Comparison of ENCODE assay signal across 20 cellular contexts in genomic region chr10:130336612-130337304, GRCh38.
DNase-seq lines count a peak whose midpoint lies in the region; ATAC-seq and TF ChIP-seq lines count a peak whose summit lies in the region.
"Had no signal": no experiment of that assay in that cellular context is flagged by ENCODE, and none has a peak within 500 bp of the region (broad histone marks: within the 10 kb centered on the region; RNA-seq: fewer than 3 reads in every experiment).

No MANE protein-coding gene starts in this region.

- 60 to 64% methylated on average over 8 of the region's 8 CpGs for whole genome bisulfite sequencing in body of pancreas, 2 donors
- WGBS in GM23248 (ENCODE audit: low coverage in 1 of 2, low lambda C conversion rate in 2 of 2, missing lambda C conversion rate in 2 of 2), 2 experiments, result 25 to 28% methylated on average over 8 of the region's 8 CpGs

- no peaks in the 10 kb centered on the region for H3K36me3 Mint-ChIP-seq in nephron (ENCODE audit: low read depth)
- H3K36me3 Mint-ChIP-seq: activated naive CD8-positive, alpha-beta T cell; CD8-positive, alpha-beta T cell; natural killer cell treated with Interleukin-12 subunit alpha and Interleukin-12 subunit beta and Interleukin-15 and Interleukin-18, amount 100 ng/mL, for 72 hours had no signal

- no peak for TF ChIP-seq EP300 in Ishikawa (IDR thresholded peaks at IDR 0.05; ENCODE audit: borderline replicate concordance)

- DNase-seq in A673 (ENCODE audit: low spot score) (peak; percentile 10), body of pancreas (peak; percentile 14 to 67 (median 59)), substantia nigra (lab: John Stamatoyannopoulos, UW) (no peak), OCI-M2 (lab: John Stamatoyannopoulos, UW; ENCODE audit: unreplicated experiment) (no peak), GM23248 (no peak)
- DNase-seq: activated T-cell treated with anti-CD3 and anti-CD28 coated beads, Interleukin-2, amount 50 U/mL, for 72 hours; CD8-positive, alpha-beta T cell; hippocampal formation; KG1; NCI-H1105 treated with DMSO at 0.1 percent for 48 hours; NCI-H2171; NCI-H526 treated with DMSO at 0.1 percent for 48 hours; stimulated activated CD4-positive, alpha-beta T cell treated with anti-CD3 and anti-CD28 coated beads, Interleukin-12 subunit alpha, Interleukin-12 subunit beta, amount 100 ng/mL, for 4 hours; stimulated activated CD8-positive, alpha-beta memory T cell treated with anti-CD3 and anti-CD28 coated beads, Interleukin-4, amount 100 ng/mL, for 48 hours; T-helper 9 cell had no signal

- TF ChIP-seq POLR2A in body of pancreas (IDR thresholded peaks at IDR 0.05), result no peak

- H3K36me3 ChIP-seq in A673 (ENCODE audit: insufficient read depth, low read length, poor library complexity, severe bottlenecking) (no peaks in the 10 kb centered on the region), body of pancreas (replicated peaks in 1 of 2; ENCODE audit: insufficient read depth in 1 of 2, low read depth in 2 of 2) (no peaks in the 10 kb centered on the region), GM23248 (ENCODE audit: low read depth) (no peaks in the 10 kb centered on the region)

- no peaks in the 10 kb centered on the region for H3K79me2 ChIP-seq in GM23248 (ENCODE audit: insufficient read depth)

- H2AFZ ChIP-seq in GM23248, result no peak overlapping the region

- no peaks in the 10 kb centered on the region for H3K9me2 ChIP-seq in GM23248 (ENCODE audit: insufficient read depth)

- H3K4me1 ChIP-seq in A673 (ENCODE audit: insufficient read depth, low read length, poor library complexity, severe bottlenecking), result no peaks in the 10 kb centered on the region
- no peaks in the 10 kb centered on the region for H3K4me1 ChIP-seq in body of pancreas
- H3K4me1 ChIP-seq in GM23248 (ENCODE audit: insufficient read depth), result no peaks in the 10 kb centered on the region

- no peak overlapping the region for H3K9ac ChIP-seq in GM23248

- TF ChIP-seq RAD21 in Ishikawa (IDR thresholded peaks at IDR 0.05; ENCODE audit: low read depth), result peak; percentile 11; the same call in 1 of the 2 replicates

- H3K27ac ChIP-seq in A673 (ENCODE audit: low read depth, low read length, poor library complexity, severe bottlenecking), result no peak overlapping the region
- no peak overlapping the region for H3K27ac ChIP-seq in body of pancreas
- no peak overlapping the region for H3K27ac ChIP-seq in substantia nigra (ENCODE audit: low read depth, low read length, poor library complexity, severe bottlenecking)
- H3K27ac ChIP-seq in GM23248, result no peak overlapping the region

- CTCF ChIA-PET in A673 (lab: Charles Lee), result no interaction called here

- POLR2A ChIA-PET in A673 (lab: Charles Lee; ENCODE audit: low non-redundant PET), result no interaction called here

- H3F3A ChIP-seq in GM23248 (ENCODE audit: insufficient read depth), result no peaks in the 10 kb centered on the region

- no peak overlapping the region for H3K4me2 ChIP-seq in GM23248 (ENCODE audit: unreplicated experiment)

- H3K27me3 ChIP-seq in A673 (replicated peaks; ENCODE audit: insufficient read depth, low read depth, low read length, poor library complexity) (no peaks in the 10 kb centered on the region), body of pancreas (no peaks in the 10 kb centered on the region), GM23248 (replicated peaks; ENCODE audit: insufficient read depth) (no peaks in the 10 kb centered on the region)

- in situ Hi-C loops in GM23248 (cut with MboI), result no loop called here

- no TSS peak for BruUV-seq in A673 (replicated peaks; lab: Mats Ljungman, UMichigan)

- intact Hi-C loops in A673 (cut with micrococcal nuclease; ENCODE audit: unreplicated experiment) (no loop called here), body of pancreas (cut with DNase I) (no loop called here)

- no peak overlapping the region for H3K27ac Mint-ChIP-seq in nephron
- H3K27ac Mint-ChIP-seq: activated naive CD8-positive, alpha-beta T cell; activated T-cell treated with anti-CD3 and anti-CD28 coated beads, Interleukin-2, amount 50 U/mL, for 72 hours; CD8-positive, alpha-beta T cell; natural killer cell treated with Interleukin-12 subunit alpha and Interleukin-12 subunit beta and Interleukin-15 and Interleukin-18, amount 100 ng/mL, for 72 hours had no signal

- peaks cover 35% of the 10 kb centered on the region for H3K27me3 Mint-ChIP-seq in nephron (ENCODE audit: low read depth)
- H3K27me3 Mint-ChIP-seq: natural killer cell treated with Interleukin-12 subunit alpha and Interleukin-12 subunit beta and Interleukin-15 and Interleukin-18, amount 100 ng/mL, for 72 hours had no signal

- H4K20me1 ChIP-seq in GM23248 (ENCODE audit: insufficient read depth), result no peaks in the 10 kb centered on the region

- H3K4me1 Mint-ChIP-seq in nephron, result no peaks in the 10 kb centered on the region

- peak; percentile 48 for TF ChIP-seq CTCF in A673 (conservative IDR thresholded peaks at IDR 0.05; ENCODE audit: low read depth, low read length)
- TF ChIP-seq CTCF in body of pancreas (IDR thresholded peaks at IDR 0.05), result peak in 4 of 7 experiments; percentile 14 to 66 (median 51)
- peak in 2 of 3 experiments; percentile 19 to 27 for TF ChIP-seq CTCF in nephron (IDR thresholded peaks at IDR 0.05; ENCODE audit: unreplicated experiment in 3 of 3)

- H3K4me3 Mint-ChIP-seq in nephron, result no peak overlapping the region
- H3K4me3 Mint-ChIP-seq: activated naive CD8-positive, alpha-beta T cell; activated T-cell treated with anti-CD3 and anti-CD28 coated beads, Interleukin-2, amount 50 U/mL, for 72 hours; CD8-positive, alpha-beta T cell; natural killer cell treated with Interleukin-12 subunit alpha and Interleukin-12 subunit beta and Interleukin-15 and Interleukin-18, amount 100 ng/mL, for 72 hours had no signal

- ATAC-seq in body of pancreas, result no peak
- no peak for ATAC-seq in GM21447 (IDR thresholded peaks at IDR 0.05; ENCODE audit: unreplicated experiment)
- ATAC-seq: activated T-cell treated with anti-CD3 and anti-CD28 coated beads, Interleukin-2, amount 50 U/mL, for 72 hours; CD8-positive, alpha-beta T cell; natural killer cell treated with Interleukin-12 subunit alpha and Interleukin-12 subunit beta and Interleukin-15 and Interleukin-18, amount 100 ng/mL, for 72 hours had no signal

- no peaks in the 10 kb centered on the region for H3K9me3 Mint-ChIP-seq in nephron
- H3K9me3 Mint-ChIP-seq: activated T-cell treated with anti-CD3 and anti-CD28 coated beads, Interleukin-2, amount 50 U/mL, for 72 hours; CD8-positive, alpha-beta T cell; natural killer cell treated with Interleukin-12 subunit alpha and Interleukin-12 subunit beta and Interleukin-15 and Interleukin-18, amount 100 ng/mL, for 72 hours had no signal

- H3K9me3 ChIP-seq in A673 (ENCODE audit: low read depth, low read length, poor library complexity, severe bottlenecking), result no peaks in the 10 kb centered on the region
- no peaks in the 10 kb centered on the region for H3K9me3 ChIP-seq in body of pancreas
- H3K9me3 ChIP-seq in GM23248 (ENCODE audit: low read depth), result no peaks in the 10 kb centered on the region

- H3K4me3 ChIP-seq in A673 (ENCODE audit: low read depth, low read length, poor library complexity, severe bottlenecking) (no peak overlapping the region), body of pancreas (no peak overlapping the region), GM23248 (no peak overlapping the region)

TF ChIP-seq in Ishikawa, 13 proteins besides CTCF, POLR2A, EP300 and RAD21:
- TF ChIP-seq REST (IDR thresholded peaks at IDR 0.05; ENCODE audit: low read depth), result no peak
- no peak for TF ChIP-seq CREB1 (IDR thresholded peaks at IDR 0.05; ENCODE audit: low read depth)
- no peak for TF ChIP-seq TCF12 (IDR thresholded peaks at IDR 0.05; ENCODE audit: low read depth)
- TF ChIP-seq NFIC (IDR thresholded peaks at IDR 0.05), result no peak
- no peak for TF ChIP-seq CEBPB (IDR thresholded peaks at IDR 0.05)
- no peak for TF ChIP-seq ZBTB7A (IDR thresholded peaks at IDR 0.05; ENCODE audit: low read depth)
- no peak for TF ChIP-seq TAF1 (IDR thresholded peaks at IDR 0.05; ENCODE audit: low read depth)
- no peak for TF ChIP-seq YY1 (IDR thresholded peaks at IDR 0.05; ENCODE audit: low read depth)
- no peak for TF ChIP-seq USF1 (IDR thresholded peaks at IDR 0.05)
- no peak for TF ChIP-seq EGR1 (IDR thresholded peaks at IDR 0.05)
- TF ChIP-seq, protein P1, sequence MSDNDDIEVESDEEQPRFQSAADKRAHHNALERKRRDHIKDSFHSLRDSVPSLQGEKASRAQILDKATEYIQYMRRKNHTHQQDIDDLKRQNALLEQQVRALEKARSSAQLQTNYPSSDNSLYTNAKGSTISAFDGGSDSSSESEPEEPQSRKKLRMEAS (IDR thresholded peaks at IDR 0.05), result no peak
- TF ChIP-seq TEAD4 (IDR thresholded peaks at IDR 0.05), result no peak
- TF ChIP-seq FOXM1 (IDR thresholded peaks at IDR 0.05; ENCODE audit: borderline replicate concordance, low read depth), result no peak

Comparison
In these comparisons a context has a peak if more than half of its experiments do, and no peak if none do; other contexts are left out.
1. DNase-seq: peak in A673 (single experiment) and body of pancreas (4 of 4); none in substantia nigra (0 of 49), OCI-M2 (single experiment) and GM23248 (single experiment).
2. Peak in every context shown above with its lines, with median percentiles within 50 percentile points of each other: CTCF ChIP-seq.